Comparison of ENCODE assay signal across 11 cellular contexts in genomic region chr20:35311409-35311808, GRCh38. TPM values are rescaled to one million over a fixed set of nuclear protein-coding genes. Genes with fewer than 3 reads are reported as not detected.
DNase-seq lines count a peak whose midpoint lies in the region; ATAC-seq and TF ChIP-seq lines count a peak whose summit lies in the region.
"Had no signal": no experiment of that assay in that cellular context is flagged by ENCODE, and none has a peak within 500 bp of the region (broad histone marks: within the 10 kb centered on the region; RNA-seq: fewer than 3 reads in every experiment).

No MANE protein-coding gene starts in this region.

- DNase-seq in AG04450 (ENCODE audit: low read depth, low spot score) (no peak), NCI-H146 (lab: John Stamatoyannopoulos, UW) (peak; percentile 27), mucosa of descending colon (peak in 2 of 3 donors; percentile 51 to 65), tibial artery (no peak), DMS153 treated with DMSO at 0.1 percent for 48 hours (lab: John Stamatoyannopoulos, UW; ENCODE audit: unreplicated experiment) (no peak), cerebellar cortex (ENCODE audit: low spot score) (no peak)
- DNase-seq in activated T-helper 9 cell treated with anti-CD3 and anti-CD28 coated beads, Interleukin-2, amount 50 U/mL, for 16 hours (ENCODE audit: low read depth): peak; percentile 42
- DNase-seq: COR-L47, hippocampal formation had no signal

- H3K9me3 ChIP-seq in AG04450 (ENCODE audit: control insufficient read depth, insufficient read depth, low read length) (no peaks in the 10 kb centered on the region), mucosa of descending colon (no peaks in the 10 kb centered on the region), tibial artery (no peaks in the 10 kb centered on the region)

- H3K36me3 ChIP-seq in mucosa of descending colon (ENCODE audit: low read depth) (no peaks in the 10 kb centered on the region), tibial artery (peaks cover 0 to 17% (median 4%) of the 10 kb centered on the region in 3 donors)

- H3K4me1 ChIP-seq in mucosa of descending colon (ENCODE audit: low read depth) (peaks cover 8% of the 10 kb centered on the region), tibial artery (peaks cover 11 to 27% (median 23%) of the 10 kb centered on the region in 4 donors)
- H3K4me1 ChIP-seq: parathyroid adenoma had no signal

- ATAC-seq in mucosa of descending colon: peak; percentile 78
- no peak for ATAC-seq in HG03571 (IDR thresholded peaks at IDR 0.05; ENCODE audit: unreplicated experiment)

- H3K4me3 ChIP-seq in AG04450 (ENCODE audit: low read depth, low read length): no peak overlapping the region
- H3K4me3 ChIP-seq in mucosa of descending colon: no peak overlapping the region
- H3K4me3 ChIP-seq in tibial artery: no peak overlapping the region

- TF ChIP-seq CTCF in AG04450 (IDR thresholded peaks at IDR 0.05; ENCODE audit: low read depth, low read length) (no peak), mucosa of descending colon (IDR thresholded peaks at IDR 0.05) (no peak), tibial artery (IDR thresholded peaks at IDR 0.05) (no peak)

- H3K27ac ChIP-seq in AG04450 (ENCODE audit: low read depth, low read length) (peak overlapping the region; percentile 89), tibial artery (no peak overlapping the region)
- H3K27ac ChIP-seq: parathyroid adenoma had no signal

- intact Hi-C loops in mucosa of descending colon (cut with DNase I, micrococcal nuclease): no loop called here
- intact Hi-C loops in tibial artery (cut with DNase I; ENCODE audit: low total_unique reads): no loop called here

- H3K27me3 ChIP-seq in AG04450 (ENCODE audit: control insufficient read depth, insufficient read depth, low read length) (no peaks in the 10 kb centered on the region), tibial artery (no peaks in the 10 kb centered on the region)

- CTCF ChIA-PET in AG04450 (lab: Charles Lee): no interaction called here

- POLR2A ChIA-PET in AG04450 (lab: Yijun Ruan, JAX): interaction anchor here (0.6 to 0.7 kb wide), 2 partner anchors 33 to 215 kb away, joined by 3 to 5 read pairs; partner anchors contain the start of gene MMP24OS

RNA-seq across cellular contexts. Expression of gene FAM83C, which starts 19.2 kb away (rescaled TPM):
- polyA plus RNA-seq in AG04450 (2011; rRNA removed): not detected in 2 replicates
- not detected in 2 replicates for polyA minus RNA-seq in AG04450 (2011; rRNA and poly(A)+ RNA removed)
- total RNA-seq in mucosa of descending colon: under 1 TPM in 2 of 3 donors, not detected in 1; 0.13 to 0.41 TPM

RNA-seq across cellular contexts. Expression of gene EIF6, which starts 26.8 kb away (rescaled TPM):
- polyA plus RNA-seq in AG04450 (2011; rRNA removed): 133 and 157 TPM in 2 replicates
- polyA minus RNA-seq in AG04450 (2011; rRNA and poly(A)+ RNA removed): 111 and 146 TPM in 2 replicates
- total RNA-seq in mucosa of descending colon: 100 to 1,000 TPM; 105 to 206 (median 182) TPM

RNA-seq across cellular contexts. Expression of gene MMP24OS, which starts 33.5 kb away (rescaled TPM):
- 35.3 and 44.9 TPM in 2 replicates for polyA plus RNA-seq in AG04450 (2011; rRNA removed)
- 30.3 and 34.6 TPM in 2 replicates for polyA minus RNA-seq in AG04450 (2011; rRNA and poly(A)+ RNA removed)
- total RNA-seq in mucosa of descending colon: 100 to 1,000 TPM in 2 of 3 donors, 10 to 100 TPM in 1; 90.9 to 156 (median 124) TPM

Comparison
In these comparisons a context has a peak if more than half of its experiments do, and no peak if none do; other contexts are left out.
1. DNase-seq: peak in NCI-H146 (single experiment), activated T-helper 9 cell treated with anti-CD3 and anti-CD28 coated beads, Interleukin-2, amount 50 U/mL, for 16 hours (single experiment) and mucosa of descending colon (2 of 3); none in AG04450 (single experiment), tibial artery (0 of 2), DMS153 treated with DMSO at 0.1 percent for 48 hours (single experiment) and cerebellar cortex (single experiment).